Comparison of ENCODE assay signal across 1 cellular context in genomic region chr4:1746265-1746691, GRCh38.
A peak's percentile ranks its signal among the peaks of the same experiment; 100 is the strongest.
TF ChIP-seq lines count a peak whose summit lies in the region.

No MANE protein-coding gene starts in this region.

TF ChIP-seq in GM12878, 131 proteins besides CTCF, POLR2A, EP300 and RAD21 (continued from another document):
- TF ChIP-seq BMI1 (IDR thresholded peaks at IDR 0.05; ENCODE audit: borderline replicate concordance): no peak
- peak; percentile 61; the same call in 1 of the 2 replicates for TF ChIP-seq SMC3 (IDR thresholded peaks at IDR 0.05; ENCODE audit: borderline replicate concordance, low read length)
- TF ChIP-seq, protein P1, sequence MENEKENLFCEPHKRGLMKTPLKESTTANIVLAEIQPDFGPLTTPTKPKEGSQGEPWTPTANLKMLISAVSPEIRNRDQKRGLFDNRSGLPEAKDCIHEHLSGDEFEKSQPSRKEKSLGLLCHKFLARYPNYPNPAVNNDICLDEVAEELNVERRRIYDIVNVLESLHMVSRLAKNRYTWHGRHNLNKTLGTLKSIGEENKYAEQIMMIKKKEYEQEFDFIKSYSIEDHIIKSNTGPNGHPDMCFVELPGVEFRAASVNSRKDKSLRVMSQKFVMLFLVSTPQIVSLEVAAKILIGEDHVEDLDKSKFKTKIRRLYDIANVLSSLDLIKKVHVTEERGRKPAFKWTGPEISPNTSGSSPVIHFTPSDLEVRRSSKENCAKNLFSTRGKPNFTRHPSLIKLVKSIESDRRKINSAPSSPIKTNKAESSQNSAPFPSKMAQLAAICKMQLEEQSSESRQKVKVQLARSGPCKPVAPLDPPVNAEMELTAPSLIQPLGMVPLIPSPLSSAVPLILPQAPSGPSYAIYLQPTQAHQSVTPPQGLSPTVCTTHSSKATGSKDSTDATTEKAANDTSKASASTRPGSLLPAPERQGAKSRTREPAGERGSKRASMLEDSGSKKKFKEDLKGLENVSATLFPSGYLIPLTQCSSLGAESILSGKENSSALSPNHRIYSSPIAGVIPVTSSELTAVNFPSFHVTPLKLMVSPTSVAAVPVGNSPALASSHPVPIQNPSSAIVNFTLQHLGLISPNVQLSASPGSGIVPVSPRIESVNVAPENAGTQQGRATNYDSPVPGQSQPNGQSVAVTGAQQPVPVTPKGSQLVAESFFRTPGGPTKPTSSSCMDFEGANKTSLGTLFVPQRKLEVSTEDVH (IDR thresholded peaks at IDR 0.05; ENCODE audit: low read depth, partially characterized antibody): no peak
- no peak for TF ChIP-seq SIN3A (IDR thresholded peaks at IDR 0.05; ENCODE audit: low read depth, low read length)
- TF ChIP-seq NRF1 (conservative IDR thresholded peaks at IDR 0.05; ENCODE audit: low read depth, low read length): no peak
- peak; percentile 82 for TF ChIP-seq YY1 (IDR thresholded peaks at IDR 0.05; ENCODE audit: low read depth, low read length)
- TF ChIP-seq RB1 (IDR thresholded peaks at IDR 0.05; ENCODE audit: borderline replicate concordance): peak; percentile 34; the same call in 1 of the 2 replicates
- peak; percentile 16; the same call in 1 of the 3 replicates for TF ChIP-seq POU2F2 (IDR thresholded peaks at IDR 0.05; ENCODE audit: borderline replicate concordance, low read depth, low read length)
